Comparison of ENCODE assay signal across 13 cellular contexts in genomic region chr10:71333154-71333887, GRCh38. TPM values are rescaled to one million over a fixed set of nuclear protein-coding genes. Genes with fewer than 3 reads are reported as not detected.
DNase-seq lines count a peak whose midpoint lies in the region; ATAC-seq and TF ChIP-seq lines count a peak whose summit lies in the region.
"Had no signal": no experiment of that assay in that cellular context is flagged by ENCODE, and none has a peak within 500 bp of the region (broad histone marks: within the 10 kb centered on the region; RNA-seq: fewer than 3 reads in every experiment).

No MANE protein-coding gene starts in this region.

- ATAC-seq in GM23338 (no peak), right lobe of liver (peak in 2 of 4 donors; percentile 2 to 6), HG03135 (IDR thresholded peaks at IDR 0.05; ENCODE audit: unreplicated experiment) (no peak)

- no peaks in the 10 kb centered on the region for H3K79me2 ChIP-seq in GM23338 (replicated peaks; ENCODE audit: insufficient read depth)

- no peak overlapping the region for H2AFZ ChIP-seq in GM23338

- H3F3A ChIP-seq in GM23338 (replicated peaks; ENCODE audit: low read depth): no peaks in the 10 kb centered on the region

- H3K36me3 Mint-ChIP-seq in GM23338 (ENCODE audit: low read depth): peaks cover 12% of the 10 kb centered on the region
- no peaks in the 10 kb centered on the region for H3K36me3 Mint-ChIP-seq in Calu3 (ENCODE audit: insufficient read depth, unreplicated experiment)

- no peaks in the 10 kb centered on the region for H3K9me2 ChIP-seq in GM23338 (ENCODE audit: insufficient read depth)
- H3K9me2 ChIP-seq: SK-N-SH had no signal

- H3K27me3 Mint-ChIP-seq in GM23338 (ENCODE audit: insufficient read depth, low read depth, poor library complexity) (peaks cover 17% of the 10 kb centered on the region), Calu3 (ENCODE audit: unreplicated experiment) (no peaks in the 10 kb centered on the region)
- H3K27me3 Mint-ChIP-seq: CD8-positive, alpha-beta memory T cell had no signal

- H3K9me3 Mint-ChIP-seq in GM23338 (no peaks in the 10 kb centered on the region), Calu3 (ENCODE audit: low read depth, unreplicated experiment) (no peaks in the 10 kb centered on the region)
- H3K9me3 Mint-ChIP-seq: CD8-positive, alpha-beta memory T cell had no signal

- BruUV-seq in Calu3 (replicated peaks; lab: Mats Ljungman, UMichigan): no TSS peak

- H3K4me2 ChIP-seq in BLaER1 treated with 17β-estradiol and CSF1 and Interleukin-3, amounts not matched to agents 10 nM and 100 nM: peak overlapping the region; percentile 74 to 86 (median 81)
- H3K4me2 ChIP-seq in GM23338: no peak overlapping the region
- H3K4me2 ChIP-seq: SK-N-SH had no signal

- CTCF ChIA-PET in Calu3 (lab: Charles Lee): interaction anchor here (1.1 kb wide), 1 partner anchor 10 kb away, joined by 3 read pairs; no protein-coding TSS in a partner anchor

- no peak overlapping the region for H3K4me3 ChIP-seq in BLaER1 treated with 17β-estradiol and CSF1 and Interleukin-3, amounts not matched to agents 10 nM and 100 nM
- no peak overlapping the region for H3K4me3 ChIP-seq in GM23338
- H3K4me3 ChIP-seq in right lobe of liver: no peak overlapping the region
- H3K4me3 ChIP-seq: breast epithelium, lung had no signal

- H3K4me1 ChIP-seq in BLaER1 treated with 17β-estradiol and CSF1 and Interleukin-3, amounts not matched to agents 10 nM and 100 nM: peaks cover 55 to 89% (median 77%) of the 10 kb centered on the region in 10 experiments
- no peaks in the 10 kb centered on the region; the same call in 1 of the 2 replicates for H3K4me1 ChIP-seq in GM23338 (ENCODE audit: insufficient read depth)
- peaks cover 0 to 82% (median 28%) of the 10 kb centered on the region in 4 donors for H3K4me1 ChIP-seq in right lobe of liver

- H3K27ac Mint-ChIP-seq in GM23338 (0 out of 2 replicates have a peak overlapping the region, but pooled peaks have one; percentile 9), Calu3 (ENCODE audit: unreplicated experiment) (no peak overlapping the region)
- H3K27ac Mint-ChIP-seq: CD8-positive, alpha-beta memory T cell had no signal

- intact Hi-C loops in right lobe of liver (cut with DNase I): no loop called here
- intact Hi-C loops in Calu3 (cut with micrococcal nuclease; ENCODE audit: unreplicated experiment): no loop called here

- 56% methylated on average over 7 of the region's 9 CpGs for WGBS in right lobe of liver (ENCODE audit: insufficient coverage, low coverage, low lambda C conversion rate, missing lambda C conversion rate)

- TF ChIP-seq CTCF in GM23338 (conservative IDR thresholded peaks at IDR 0.05; ENCODE audit: low read depth in 2 of 2) (no peak), right lobe of liver (IDR thresholded peaks at IDR 0.05) (no peak), Calu3 (IDR thresholded peaks at IDR 0.05; ENCODE audit: unreplicated experiment) (no peak)

- no peaks in the 10 kb centered on the region for H3K9me3 ChIP-seq in BLaER1 treated with 17β-estradiol and CSF1 and Interleukin-3, amounts not matched to agents 10 nM and 100 nM (replicated peaks in 1 of 11)
- H3K9me3 ChIP-seq in right lobe of liver: no peaks in the 10 kb centered on the region
- H3K9me3 ChIP-seq: breast epithelium, SK-N-SH had no signal

- H3K27ac ChIP-seq in BLaER1 treated with 17β-estradiol and CSF1 and Interleukin-3, amounts not matched to agents 10 nM and 100 nM: peak overlapping the region in 9 of 11 experiments; percentile 1 to 61 (median 32); a peak in 16 of 22 replicates
- H3K27ac ChIP-seq in GM23338 (ENCODE audit: low read depth): no peak overlapping the region
- peak overlapping the region; percentile 34 to 92 (median 48) for H3K27ac ChIP-seq in right lobe of liver

- peaks cover 21 to 52% (median 34%) of the 10 kb centered on the region in 11 experiments; a peak in 21 of 22 replicates for H3K36me3 ChIP-seq in BLaER1 treated with 17β-estradiol and CSF1 and Interleukin-3, amounts not matched to agents 10 nM and 100 nM
- H3K36me3 ChIP-seq in GM23338 (ENCODE audit: insufficient read depth): no peaks in the 10 kb centered on the region; the same call in 1 of the 2 replicates
- H3K36me3 ChIP-seq in right lobe of liver: no peaks in the 10 kb centered on the region
- H3K36me3 ChIP-seq: breast epithelium had no signal

- H3K4me1 Mint-ChIP-seq in GM23338: peaks cover 32% of the 10 kb centered on the region
- peaks cover 9% of the 10 kb centered on the region for H3K4me1 Mint-ChIP-seq in Calu3 (ENCODE audit: low read depth, unreplicated experiment)

- H3K4me3 Mint-ChIP-seq in GM23338: no peak overlapping the region
- no peak overlapping the region for H3K4me3 Mint-ChIP-seq in Calu3 (ENCODE audit: low read depth, unreplicated experiment)
- H3K4me3 Mint-ChIP-seq: CD8-positive, alpha-beta memory T cell had no signal

- peak overlapping the region in 9 of 11 experiments; percentile 2 to 41 (median 31); a peak in 12 of 22 replicates for H3K9ac ChIP-seq in BLaER1 treated with 17β-estradiol and CSF1 and Interleukin-3, amounts not matched to agents 10 nM and 100 nM
- H3K9ac ChIP-seq: SK-N-SH had no signal

- TF ChIP-seq POLR2A in right lobe of liver (IDR thresholded peaks at IDR 0.05): no peak

- no peaks in the 10 kb centered on the region for H3K27me3 ChIP-seq in BLaER1 treated with 17β-estradiol and CSF1 and Interleukin-3, amounts not matched to agents 10 nM and 100 nM
- H3K27me3 ChIP-seq in GM23338 (ENCODE audit: insufficient read depth): no peaks in the 10 kb centered on the region
- H3K27me3 ChIP-seq in right lobe of liver: no peaks in the 10 kb centered on the region
- H3K27me3 ChIP-seq: breast epithelium had no signal

- peaks cover 0 to 95% (median 76%) of the 10 kb centered on the region in 11 experiments; a peak in 19 of 22 replicates for H4K20me1 ChIP-seq in BLaER1 treated with 17β-estradiol and CSF1 and Interleukin-3, amounts not matched to agents 10 nM and 100 nM
- no peaks in the 10 kb centered on the region for H4K20me1 ChIP-seq in GM23338 (replicated peaks; ENCODE audit: insufficient read depth)

- DNase-seq in GM23338 (ENCODE audit: low spot score): no peak
- DNase-seq in SK-N-DZ (ENCODE audit: low spot score): peak; percentile 37
- no peak for DNase-seq in right lobe of liver
- DNase-seq in COLO829 (ENCODE audit: low spot score): no peak
- no peak for DNase-seq in mesenteric fat pad (ENCODE audit: low spot score)
- DNase-seq in Calu3: no peak
- DNase-seq: CD8-positive, alpha-beta memory T cell; NCI-H1092; SK-N-SH had no signal

TF ChIP-seq in GM23338, 12 proteins besides CTCF, POLR2A, EP300 and RAD21 (continues in another document):
- TF ChIP-seq NANOG (IDR thresholded peaks at IDR 0.05; ENCODE audit: borderline replicate concordance): no peak
- no peak for TF ChIP-seq CREB1 (CRISPR knock-in tag; IDR thresholded peaks at IDR 0.05; ENCODE audit: low read depth)
- TF ChIP-seq ETS1 (IDR thresholded peaks at IDR 0.05): no peak
- no peak for TF ChIP-seq JUNB (IDR thresholded peaks at IDR 0.05; ENCODE audit: unreplicated experiment)
- no peak for TF ChIP-seq ZNF331 (CRISPR knock-in tag; IDR thresholded peaks at IDR 0.05; ENCODE audit: low read depth)
- TF ChIP-seq EZH2 (IDR thresholded peaks at IDR 0.05; ENCODE audit: low read depth, unreplicated experiment): no peak
- no peak for TF ChIP-seq REST (IDR thresholded peaks at IDR 0.05; ENCODE audit: unreplicated experiment)
- no peak for TF ChIP-seq POLR2AphosphoS5 (IDR thresholded peaks at IDR 0.05; ENCODE audit: low read depth)
- no peak for TF ChIP-seq EZH2phosphoT487 (IDR thresholded peaks at IDR 0.05; ENCODE audit: unreplicated experiment)
- no peak for TF ChIP-seq ZNF114 (CRISPR knock-in tag; IDR thresholded peaks at IDR 0.05)

RNA-seq across cellular contexts. Expression of gene SLC29A3, which starts 14.3 kb away (rescaled TPM):
- 8.3 and 10.3 TPM in 2 replicates for total RNA-seq in GM23338 (2014; rRNA removed; shearing (Covaris generic))
- polyA plus RNA-seq in GM23338 (2016; fragmentation: Nextera tagmentation; extraction: Ambion mirVana): 11.3 and 12.3 TPM in 2 replicates
- 4.3 and 4.8 TPM in 2 replicates for polyA plus RNA-seq in SK-N-DZ (2014; cell fraction: cytosol; rRNA removed)
- polyA plus RNA-seq in SK-N-DZ (2014; cell fraction: nucleus; rRNA removed): 2.7 and 3.3 TPM in 2 replicates
- total RNA-seq in right lobe of liver (10 to 100 TPM in 2 of 6 experiments, 1 to 10 TPM in 4; 5.7 to 17.4 (median 7.7) TPM), mesenteric fat pad (6.9 TPM), Calu3 (2022) (5.9 and 7.7 TPM in 2 replicates)
